34 cellular contexts compared by ENCODE assay signal in genomic region chr3:56336023-56336422, GRCh38.
"Had no signal": no experiment of that assay in that cellular context is flagged by ENCODE, and none has a peak within 500 bp of the region (broad histone marks: within the 10 kb centered on the region; RNA-seq: fewer than 3 reads in every experiment).

No MANE protein-coding gene starts in this region.

- H3K27me3 ChIP-seq: adrenal gland, ascending aorta, body of pancreas, brain microvascular endothelial cell, cardiac muscle cell had no signal

- H3K4me3 ChIP-seq: adrenal gland, ascending aorta, body of pancreas, breast epithelium, cardiac muscle cell had no signal

- H3K9me3 ChIP-seq: adrenal gland, ascending aorta, body of pancreas, breast epithelium had no signal

- DNase-seq: activated effector memory CD4-positive, alpha-beta T cell treated with anti-CD3 and anti-CD28 coated beads, Interleukin-2, amount 50 U/mL, for 16 hours; activated effector memory CD4-positive, alpha-beta T cell treated with Interleukin-2 at 50 U/mL for 16 hours; activated gamma-delta T cell; activated gamma-delta T cell treated with Interleukin-2 at 50 U/mL for 16 hours; activated naive CD4-positive, alpha-beta T cell; activated naive CD4-positive, alpha-beta T cell treated with anti-CD3 and anti-CD28 coated beads for 36 hours; activated naive CD4-positive, alpha-beta T cell treated with anti-CD3 and anti-CD28 coated beads, Interleukin-2, amount 10 ng/mL, durations not matched to agents 7 days and 5 days; activated naive CD4-positive, alpha-beta T cell treated with anti-CD3 and anti-CD28 coated beads, Interleukin-2, amount 50 U/mL, for 16 hours; activated naive CD4-positive, alpha-beta T cell treated with Interleukin-2 at 50 U/mL for 16 hours; activated naive CD8-positive, alpha-beta T cell treated with anti-CD3 and anti-CD28 coated beads for 36 hours; activated naive CD8-positive, alpha-beta T cell treated with anti-CD3 and anti-CD28 coated beads, Interleukin-2, amount 10 ng/mL, durations not matched to agents 7 days and 5 days; activated naive CD8-positive, alpha-beta T cell treated with anti-CD3 and anti-CD28 coated beads, Interleukin-2, amount 50 U/mL, for 24 hours; activated T-cell treated with anti-CD3 and anti-CD28 coated beads, Interleukin-2, amount 50 U/mL, for 1 hour; activated T-cell treated with anti-CD3 and anti-CD28 coated beads, Interleukin-2, amount 50 U/mL, for 24 hours; activated T-cell treated with anti-CD3 and anti-CD28 coated beads, Interleukin-2, amount 50 U/mL, for 4 hours; activated T-cell treated with anti-CD3 and anti-CD28 coated beads, Interleukin-2, amount 50 U/mL, for 48 hours; activated T-cell treated with anti-CD3 and anti-CD28 coated beads, Interleukin-2, amount 50 U/mL, for 72 hours; adrenal gland; amniotic stem cell; amygdala; anterior cingulate cortex; aorta; body of pancreas; brain microvascular endothelial cell; caudate nucleus; central memory CD4-positive, alpha-beta T cell; cerebellar nuclear complex had no signal

- H3K27ac ChIP-seq: adrenal gland, ascending aorta, body of pancreas, brain microvascular endothelial cell, breast epithelium, cardiac muscle cell had no signal

- H3K36me3 ChIP-seq: adrenal gland, ascending aorta, brain microvascular endothelial cell, breast epithelium, cardiac muscle cell had no signal

- H3K4me1 ChIP-seq: adrenal gland, ascending aorta, body of pancreas, breast epithelium had no signal

- ATAC-seq: activated naive CD4-positive, alpha-beta T cell treated with anti-CD3 and anti-CD28 coated beads, Interleukin-2, amount 50 U/mL, for 72 hours; activated naive CD8-positive, alpha-beta T cell treated with anti-CD3 and anti-CD28 coated beads, Interleukin-2, amount 50 U/mL, for 24 hours; activated T-cell treated with anti-CD3 and anti-CD28 coated beads, Interleukin-2, amount 50 U/mL, for 4 hours; activated T-cell treated with anti-CD3 and anti-CD28 coated beads, Interleukin-2, amount 50 U/mL, for 72 hours; activated T-helper 17 cell treated with anti-CD3 and anti-CD28 coated beads, Interleukin-2, amount 50 U/mL, for 72 hours; body of pancreas had no signal

- FAIRE-seq: astrocyte, bronchial epithelial cell had no signal
